Comparison of ENCODE assay signal across 16 cellular contexts in the genomic region with DNA sequence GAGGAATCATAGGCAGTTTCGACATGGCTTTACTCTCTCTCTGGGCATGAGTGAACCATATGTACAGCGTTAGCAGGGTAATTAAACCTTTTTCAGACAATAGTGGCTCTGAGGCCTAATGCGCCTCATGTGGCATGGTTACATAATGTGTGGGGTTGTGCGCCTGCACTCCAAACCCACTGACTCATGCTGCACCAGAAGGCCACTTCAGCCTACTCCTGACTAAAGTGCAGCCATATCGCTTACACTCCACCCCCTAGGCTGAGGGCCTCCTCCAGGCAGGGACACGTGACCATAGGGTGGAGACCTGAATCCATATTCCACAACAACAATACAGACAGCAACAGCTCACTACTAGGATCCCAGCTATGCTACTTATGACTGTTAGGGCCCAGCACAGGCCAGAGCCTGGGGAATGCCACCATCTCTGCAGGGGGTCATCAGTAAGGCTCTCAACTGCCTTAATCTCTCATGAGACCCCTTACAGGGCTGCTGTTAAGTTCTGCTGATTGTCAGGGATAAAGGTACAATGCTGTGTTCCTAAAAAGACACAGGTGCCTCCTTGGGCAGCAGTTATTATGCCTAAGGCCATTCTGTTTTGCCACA. TPM values are rescaled to one million over a fixed set of nuclear protein-coding genes. Genes with fewer than 3 reads are reported as not detected.
DNase-seq lines count a peak whose midpoint lies in the region; ATAC-seq and TF ChIP-seq lines count a peak whose summit lies in the region.
"Had no signal": no experiment of that assay in that cellular context is flagged by ENCODE, and none has a peak within 500 bp of the region (broad histone marks: within the 10 kb centered on the region; RNA-seq: fewer than 3 reads in every experiment).

No MANE protein-coding gene starts in this region.

- no peaks in the 10 kb centered on the region for H3K27me3 Mint-ChIP-seq in CD14-positive monocyte (ENCODE audit: low read depth in 3 of 3)

- no peak overlapping the region for H3K4me3 Mint-ChIP-seq in CD14-positive monocyte

- no peaks in the 10 kb centered on the region for H3K4me1 Mint-ChIP-seq in CD14-positive monocyte

- BruUV-seq in A673 (replicated peaks; lab: Mats Ljungman, UMichigan) = no TSS peak

- H3K4me1 ChIP-seq in A673 (ENCODE audit: insufficient read depth, low read length, poor library complexity, severe bottlenecking) (no peaks in the 10 kb centered on the region), testis (no peaks in the 10 kb centered on the region)

- H3K9me3 ChIP-seq in A673 (ENCODE audit: low read depth, low read length, poor library complexity, severe bottlenecking) = no peaks in the 10 kb centered on the region
- no peaks in the 10 kb centered on the region for H3K9me3 ChIP-seq in testis

- peak; percentile 32 for DNase-seq in A673 (ENCODE audit: low spot score)
- DNase-seq in HEK293T (ENCODE audit: extremely low spot score) = peak; percentile 33
- peak; percentile 42 for DNase-seq in NCI-H345 treated with DMSO at 0.1 percent for 48 hours (lab: John Stamatoyannopoulos, UW; ENCODE audit: unreplicated experiment)
- peak; percentile 45 for DNase-seq in epithelial cell of esophagus (ENCODE audit: low read depth)
- no peak for DNase-seq in GM19238 (ENCODE audit: insufficient read length, low spot score)
- DNase-seq in CD14-positive monocyte (ENCODE audit: low spot score) = no peak
- no peak for DNase-seq in testis
- DNase-seq: GDM1; left cardiac atrium; NCI-H2081; stimulated activated CD8-positive, alpha-beta memory T cell treated with anti-CD3 and anti-CD28 coated beads, Interleukin-4, amount 100 ng/mL, for 48 hours had no signal

- intact Hi-C loops in A673 (cut with micrococcal nuclease; ENCODE audit: unreplicated experiment) = loop anchor here (10.0 kb wide), 1 partner anchor 65 kb away; no protein-coding TSS in a partner anchor
- intact Hi-C loops in CD14-positive monocyte (cut with micrococcal nuclease) = no loop called here
- intact Hi-C loops in testis (cut with DNase I; ENCODE audit: low total_unique reads) = no loop called here

- 88 to 95% methylated on average over 6 of the region's 6 CpGs for WGBS in testis, 2 donors

- H3K36me3 Mint-ChIP-seq in CD14-positive monocyte = no peaks in the 10 kb centered on the region

- TF ChIP-seq CTCF in A673 (conservative IDR thresholded peaks at IDR 0.05; ENCODE audit: low read depth, low read length) (no peak), epithelial cell of esophagus (IDR thresholded peaks at IDR 0.05; ENCODE audit: insufficient read depth, low read depth, low read length, missing control alignments) (no peak), CD14-positive monocyte (IDR thresholded peaks at IDR 0.05) (no peak), testis (IDR thresholded peaks at IDR 0.05) (no peak)

- H3K27ac ChIP-seq in A673 (ENCODE audit: low read depth, low read length, poor library complexity, severe bottlenecking) = no peak overlapping the region
- no peak overlapping the region for H3K27ac ChIP-seq in testis
- H3K27ac ChIP-seq: HL-60, VCaP had no signal

- no peaks in the 10 kb centered on the region for H3K36me3 ChIP-seq in A673 (ENCODE audit: insufficient read depth, low read length, poor library complexity, severe bottlenecking)
- no peaks in the 10 kb centered on the region for H3K36me3 ChIP-seq in testis (ENCODE audit: low read depth, missing control alignments)

- POLR2A ChIA-PET in A673 (lab: Charles Lee; ENCODE audit: low non-redundant PET) = interaction anchor here (0.5 kb wide), 1 partner anchor 17 kb away, joined by 6 read pairs; no protein-coding TSS in a partner anchor
- POLR2A ChIA-PET in HEK293T (lab: Yijun Ruan, JAX) = no interaction called here

- peak overlapping the region in 2 of 7 donors; percentile 31 to 44 for H3K27ac Mint-ChIP-seq in CD14-positive monocyte

- no peaks in the 10 kb centered on the region for H3K9me3 Mint-ChIP-seq in CD14-positive monocyte

- CTCF ChIA-PET in A673 (lab: Charles Lee) (no interaction called here), HEK293T (lab: Yijun Ruan, JAX) (no interaction called here)

- no peak for ATAC-seq in GM21526 (IDR thresholded peaks at IDR 0.05; ENCODE audit: low FRiP score, unreplicated experiment)
- ATAC-seq: left cardiac atrium had no signal

- H3K27me3 ChIP-seq in A673 (replicated peaks; ENCODE audit: insufficient read depth, low read depth, low read length, poor library complexity) (no peaks in the 10 kb centered on the region), testis (no peaks in the 10 kb centered on the region)

- no peak overlapping the region for H3K4me3 ChIP-seq in A673 (ENCODE audit: low read depth, low read length, poor library complexity, severe bottlenecking)
- H3K4me3 ChIP-seq in epithelial cell of esophagus (ENCODE audit: low read length) = no peak overlapping the region
- H3K4me3 ChIP-seq in testis = no peak overlapping the region

- TF ChIP-seq POLR2A in testis (IDR thresholded peaks at IDR 0.05) = no peak

TF ChIP-seq in HEK293T, 16 proteins besides CTCF, POLR2A, EP300 and RAD21:
- no peak for TF ChIP-seq ZNF384 (IDR thresholded peaks at IDR 0.05)
- no peak for TF ChIP-seq SP1 (IDR thresholded peaks at IDR 0.05)

RNA-seq across cellular contexts. Expression of gene ODF2L, which starts 13.4 kb away (rescaled TPM):
- total RNA-seq in A673 (2021) = 34.9 and 38.9 TPM in 2 replicates
- 1 to 10 TPM; 3.5 to 5.7 TPM for polyA plus RNA-seq in CD14-positive monocyte
- 10 to 100 TPM; 25.5 to 48.6 TPM for total RNA-seq in testis
- 11.6 TPM for polyA plus RNA-seq in testis (ENCODE audit: insufficient read depth, low read depth, low replicate concordance)

RNA-seq across cellular contexts. Expression of gene CLCA2, which starts 14.5 kb away (rescaled TPM):
- total RNA-seq in A673 (2021) = not detected in 2 replicates
- not detected for polyA plus RNA-seq in CD14-positive monocyte
- total RNA-seq in testis = 1 to 10 TPM; 1.7 to 2.6 TPM
- 4.5 TPM for polyA plus RNA-seq in testis (ENCODE audit: insufficient read depth, low read depth, low replicate concordance)

RNA-seq across cellular contexts. Expression of gene CLCA1, which starts 59.2 kb away (rescaled TPM):
- not detected in 2 replicates for total RNA-seq in A673 (2021)
- polyA plus RNA-seq in CD14-positive monocyte = not detected
- under 1 TPM; 0.12 to 0.55 TPM for total RNA-seq in testis
- polyA plus RNA-seq in testis (ENCODE audit: insufficient read depth, low read depth, low replicate concordance) = 0.88 TPM
- total RNA-seq: dermis microvascular lymphatic vessel endothelial cell, glomerular endothelial cell, left cardiac atrium had no signal

Comparison
In these comparisons a context has a peak if more than half of its experiments do, and no peak if none do; other contexts are left out.
1. DNase-seq: peak in A673 (single experiment), HEK293T (single experiment), NCI-H345 treated with DMSO at 0.1 percent for 48 hours (single experiment) and epithelial cell of esophagus (single experiment); none in GM19238 (single experiment), CD14-positive monocyte (single experiment) and testis (single experiment).